ENCODE assay signal across 1 cellular context in genomic region chr6:27668442-27669275, GRCh38.
A peak's percentile ranks its signal among the peaks of the same experiment; 100 is the strongest.
TF ChIP-seq lines count a peak whose summit lies in the region.

No MANE protein-coding gene starts in this region.

TF ChIP-seq in HepG2, 621 proteins besides CTCF, POLR2A, EP300 and RAD21 (continued from another document):
- TF ChIP-seq ZNF276 (CRISPR knock-in tag; IDR thresholded peaks at IDR 0.05; ENCODE audit: low read depth) (no peak), HIVEP1 (CRISPR knock-in tag; IDR thresholded peaks at IDR 0.05) (no peak), TCF7 (IDR thresholded peaks at IDR 0.05; ENCODE audit: low read depth) (no peak), SNAI1 (CRISPR knock-in tag; IDR thresholded peaks at IDR 0.05; ENCODE audit: borderline replicate concordance) (no peak), SAFB2 (CRISPR knock-in tag; IDR thresholded peaks at IDR 0.05; ENCODE audit: borderline replicate concordance, low read depth) (no peak), ZSCAN29 (CRISPR knock-in tag; conservative IDR thresholded peaks at IDR 0.05) (peak; percentile 95), ZBTB38 (CRISPR knock-in tag; IDR thresholded peaks at IDR 0.05) (no peak), ZBTB4 (CRISPR knock-in tag; IDR thresholded peaks at IDR 0.05; ENCODE audit: borderline replicate concordance) (no peak), SMARCE1 (IDR thresholded peaks at IDR 0.05; ENCODE audit: borderline replicate concordance) (no peak), ZNF629 (CRISPR knock-in tag; conservative IDR thresholded peaks at IDR 0.05) (peak; percentile 62), TMF1 (CRISPR knock-in tag; IDR thresholded peaks at IDR 0.05; ENCODE audit: low read depth) (no peak), ZNF557 (CRISPR knock-in tag; IDR thresholded peaks at IDR 0.05) (0 out of 2 replicates have a peak, but pooled peaks have one; percentile 54), BRD4 (CRISPR knock-in tag; IDR thresholded peaks at IDR 0.05) (no peak), ZNF296 (CRISPR knock-in tag; conservative IDR thresholded peaks at IDR 0.05) (no peak), ZNF333 (CRISPR knock-in tag; IDR thresholded peaks at IDR 0.05; ENCODE audit: borderline replicate concordance) (no peak), CCDC6 (CRISPR knock-in tag; IDR thresholded peaks at IDR 0.05) (no peak), ZZZ3 (CRISPR knock-in tag; IDR thresholded peaks at IDR 0.05; ENCODE audit: borderline replicate concordance) (no peak), ZNF354B (CRISPR knock-in tag; IDR thresholded peaks at IDR 0.05) (no peak), ZBTB34 (CRISPR knock-in tag; IDR thresholded peaks at IDR 0.05) (no peak), ZNF180 (CRISPR knock-in tag; IDR thresholded peaks at IDR 0.05; ENCODE audit: borderline replicate concordance, low read depth) (no peak), GABPB1 (CRISPR knock-in tag; IDR thresholded peaks at IDR 0.05) (peak; percentile 20; the same call in 1 of the 2 replicates), ZBTB10 (CRISPR knock-in tag; IDR thresholded peaks at IDR 0.05; ENCODE audit: borderline replicate concordance) (no peak), ELK4 (CRISPR knock-in tag; IDR thresholded peaks at IDR 0.05; ENCODE audit: borderline replicate concordance) (no peak), ZNF414 (CRISPR knock-in tag; IDR thresholded peaks at IDR 0.05) (0 out of 2 replicates have a peak, but pooled peaks have one; percentile 24), ZBTB26 (CRISPR knock-in tag; IDR thresholded peaks at IDR 0.05; ENCODE audit: borderline replicate concordance) (no peak), CENPBD1 (CRISPR knock-in tag; IDR thresholded peaks at IDR 0.05; ENCODE audit: borderline replicate concordance, low read depth) (no peak)
